In genomic region chr9:128629136-128629535, GRCh38 we compare ENCODE assay signal across 1 cellular context.
TF ChIP-seq lines count a peak whose summit lies in the region.

No MANE protein-coding gene starts in this region.

TF ChIP-seq in SK-N-SH treated with all-trans-retinoic acid at 6 μM for 48 hours, 23 proteins besides CTCF, POLR2A, EP300 and RAD21 (continued from another document):
- TF ChIP-seq GLIS3 (CRISPR knock-in tag; IDR thresholded peaks at IDR 0.05) (no peak), ZNF565 (CRISPR knock-in tag; conservative IDR thresholded peaks at IDR 0.05; ENCODE audit: low read depth) (no peak), CSDC2 (CRISPR knock-in tag; IDR thresholded peaks at IDR 0.05) (no peak), ARNTL (CRISPR knock-in tag; IDR thresholded peaks at IDR 0.05; ENCODE audit: borderline replicate concordance, low read depth) (no peak), CSRNP3 (CRISPR knock-in tag; IDR thresholded peaks at IDR 0.05) (no peak), TSHZ2 (CRISPR knock-in tag; IDR thresholded peaks at IDR 0.05) (no peak), SNAI2 (CRISPR knock-in tag; IDR thresholded peaks at IDR 0.05) (no peak), ZFP30 (CRISPR knock-in tag; IDR thresholded peaks at IDR 0.05) (no peak), ZC3H10 (CRISPR knock-in tag; IDR thresholded peaks at IDR 0.05) (no peak), OSR1 (CRISPR knock-in tag; IDR thresholded peaks at IDR 0.05) (no peak)
